11 cellular contexts compared by ENCODE assay signal in genomic region chr5:177508837-177509236, GRCh38. TPM values are rescaled to one million over a fixed set of nuclear protein-coding genes. Genes with fewer than 3 reads are reported as not detected.
DNase-seq lines count a peak whose midpoint lies in the region; ATAC-seq, FAIRE-seq and TF ChIP-seq lines count a peak whose summit lies in the region.
"Had no signal": no experiment of that assay in that cellular context is flagged by ENCODE, and none has a peak within 500 bp of the region (broad histone marks: within the 10 kb centered on the region; RNA-seq: fewer than 3 reads in every experiment).

No MANE protein-coding gene starts in this region.

- H2AK5ac ChIP-seq in H1 (ENCODE audit: low read depth, low read length): no peak overlapping the region

- no peak overlapping the region for H3K56ac ChIP-seq in H1 (replicated peaks; ENCODE audit: insufficient read length, low read depth, low read length)

- no peak overlapping the region for H3K14ac ChIP-seq in H1 (ENCODE audit: insufficient read length)

- no peak for TF ChIP-seq EP300 in H1 (IDR thresholded peaks at IDR 0.05; ENCODE audit: borderline replicate concordance in 1 of 2, low read depth in 2 of 2, low read length in 2 of 2)
- TF ChIP-seq EP300 in tibial nerve (IDR thresholded peaks at IDR 0.05): no peak

- H3K23me2 ChIP-seq in H1 (ENCODE audit: low read depth, low read length): no peaks in the 10 kb centered on the region

- TF ChIP-seq CTCF in HL-60 (IDR thresholded peaks at IDR 0.05; ENCODE audit: insufficient read depth, low read length) (no peak), H1 (IDR thresholded peaks at IDR 0.05; ENCODE audit: control extremely low read depth in 1 of 3, insufficient read depth in 1 of 3, low read depth in 1 of 3, low read length in 3 of 3) (no peak), tibial nerve (IDR thresholded peaks at IDR 0.05) (no peak)

- no peaks in the 10 kb centered on the region for H3K79me2 ChIP-seq in H1 (ENCODE audit: control insufficient read depth in 1 of 2, insufficient read depth in 2 of 2, low read length in 2 of 2)

- H3K27ac ChIP-seq in HL-60 (replicated peaks) (peak overlapping the region; percentile 96), H1 (ENCODE audit: low read depth, low read length) (no peak overlapping the region), tibial nerve (peak overlapping the region in 3 of 4 donors; percentile 63 to 71 (median 68))

- DNase-seq in Right ventricle myocardium superior (peak; percentile 40), left cardiac atrium (no peak), HL-60 (ENCODE audit: low read depth in 1 of 2, low spot score in 1 of 2) (peak in 1 of 2 experiments; percentile 72), H1 (ENCODE audit: low read depth in 1 of 2, low spot score in 2 of 2) (no peak), tibial nerve (ENCODE audit: low spot score in 2 of 2) (no peak), MG63 (no peak), NCI-H2081 (lab: John Stamatoyannopoulos, UW) (no peak)
- DNase-seq: ACHN; activated CD8-positive, alpha-beta T cell treated with anti-CD3 and anti-CD28 coated beads for 36 hours had no signal

- no peak overlapping the region for H3K4me2 ChIP-seq in H1 (ENCODE audit: insufficient read depth in 1 of 2, low read depth in 2 of 2, low read length in 2 of 2)

- H3K9ac ChIP-seq in H1 (replicated peaks in 1 of 4; ENCODE audit: extremely low read depth in 1 of 4, low read depth in 3 of 4, low read length in 3 of 4): no peak overlapping the region

- 92% methylated on average over 8 of the region's 8 CpGs; no CpG with 5 or more reads in 1 of the 2 experiments for WGBS in H1 (ENCODE audit: extremely low coverage in 1 of 2, insufficient coverage in 1 of 2, insufficient read length in 1 of 2, insufficient replicate concordance in 2 of 2, low coverage in 1 of 2, low lambda C conversion rate in 2 of 2, missing lambda C conversion rate in 1 of 2), 2 experiments
- WGBS in tibial nerve, 2 donors: 49 to 59% methylated on average over 8 of the region's 8 CpGs

- no peak overlapping the region for H3K23ac ChIP-seq in H1 (ENCODE audit: insufficient read length)

- no peak overlapping the region; the same call in 1 of the 2 replicates for H2BK12ac ChIP-seq in H1 (ENCODE audit: low read depth, low read length)

- H4K91ac ChIP-seq in H1 (replicated peaks; ENCODE audit: insufficient read length, low read length): no peak overlapping the region

- intact Hi-C loops in Right ventricle myocardium superior (cut with DNase I) (no loop called here), left cardiac atrium (cut with DNase I) (no loop called here)

- no peak overlapping the region for H2BK20ac ChIP-seq in H1 (ENCODE audit: low read length)

- H4K20me1 ChIP-seq in H1 (replicated peaks in 1 of 2; ENCODE audit: control insufficient read depth in 1 of 2, insufficient read depth in 2 of 2, low read length in 2 of 2): peaks cover 0 to 17% of the 10 kb centered on the region in 2 experiments

- no peak overlapping the region for H2AFZ ChIP-seq in H1 (ENCODE audit: low read length)

- POLR2A ChIA-PET in H1 (lab: Charles Lee; ENCODE audit: partially characterized antibody): interaction anchor here (1.5 to 65.5 kb wide), 5 partner anchors 8 to 44 kb away, joined by 3 to 3349 read pairs (median 10); partner anchors contain the start of genes DBN1, DDX41, FAM193B and PDLIM7

- no peaks in the 10 kb centered on the region for H3K9me3 ChIP-seq in H1 (ENCODE audit: insufficient read depth in 2 of 2, low read depth in 1 of 2, low read length in 1 of 2)
- no peaks in the 10 kb centered on the region for H3K9me3 ChIP-seq in tibial nerve
- no peaks in the 10 kb centered on the region for H3K9me3 ChIP-seq in MG63

- H3K4me3 ChIP-seq in HL-60 (replicated peaks; ENCODE audit: insufficient read depth, low read length) (peak overlapping the region; percentile 84), H1 (ENCODE audit: extremely low read depth in 1 of 4, insufficient read depth in 2 of 4, low read depth in 3 of 4, low read length in 4 of 4) (no peak overlapping the region), tibial nerve (peak overlapping the region; percentile 20 to 45 (median 30)), MG63 (no peak overlapping the region)

- H2BK5ac ChIP-seq in H1 (ENCODE audit: low read depth, low read length): peak overlapping the region; percentile 71

- ATAC-seq in Right ventricle myocardium superior (ENCODE audit: poor library complexity) (no peak), left cardiac atrium (no peak), GM18907 (IDR thresholded peaks at IDR 0.05; ENCODE audit: unreplicated experiment) (no peak)

- no peak overlapping the region for H3K18ac ChIP-seq in H1 (ENCODE audit: extremely low read depth, low read length)

- H4K8ac ChIP-seq in H1 (ENCODE audit: extremely low read depth, insufficient read depth, low read length): peak overlapping the region; percentile 89; the same call in 1 of the 2 replicates

- H2BK15ac ChIP-seq in H1 (ENCODE audit: low read length): 0 out of 2 replicates have a peak overlapping the region, but pooled peaks have one; percentile 29

- no peak for TF ChIP-seq RAD21 in H1 (IDR thresholded peaks at IDR 0.05 in 1 of 2, conservative IDR thresholded peaks at IDR 0.05 in 1 of 2; ENCODE audit: low read depth in 2 of 2, low read length in 2 of 2)

- H3K36me3 ChIP-seq in H1 (ENCODE audit: control insufficient read depth in 2 of 4, insufficient read depth in 4 of 4, low read length in 3 of 4): peaks cover 14 to 39% (median 31%) of the 10 kb centered on the region in 4 experiments
- H3K36me3 ChIP-seq in tibial nerve: peaks cover 3 to 58% (median 13%) of the 10 kb centered on the region in 3 donors
- H3K36me3 ChIP-seq in MG63: peaks cover 49% of the 10 kb centered on the region

- CTCF ChIA-PET in H1 (lab: Charles Lee; ENCODE audit: partially characterized antibody): interaction anchor here (0.6 to 20.8 kb wide), 7 partner anchors 9 to 742 kb away, joined by 3 to 306 read pairs (median 3); partner anchors contain the start of gene PDLIM7

- H3K79me1 ChIP-seq in H1 (ENCODE audit: low read depth, low read length): no peaks in the 10 kb centered on the region

- H3K27me3 ChIP-seq in HL-60 (ENCODE audit: insufficient read depth, poor library complexity, severe bottlenecking) (no peaks in the 10 kb centered on the region), H1 (replicated peaks in 1 of 4; ENCODE audit: control insufficient read depth in 3 of 4, extremely low read depth in 1 of 4, insufficient read depth in 3 of 4, low read length in 3 of 4) (no peaks in the 10 kb centered on the region), tibial nerve (no peaks in the 10 kb centered on the region), MG63 (no peaks in the 10 kb centered on the region)

- no peak for FAIRE-seq in H1 (lab: Jason Lieb, UNC)
- FAIRE-seq: endometrium had no signal

- H4K5ac ChIP-seq in H1 (ENCODE audit: insufficient read length, low read depth, low read length): no peak overlapping the region

- TF ChIP-seq POLR2A in H1 (IDR thresholded peaks at IDR 0.05; ENCODE audit: control extremely low read depth in 1 of 2, low read depth in 2 of 2, low read length in 2 of 2) (no peak), tibial nerve (IDR thresholded peaks at IDR 0.05) (no peak)

- H3K4ac ChIP-seq in H1 (replicated peaks; ENCODE audit: insufficient read length, low read depth, low read length): no peak overlapping the region

- H3K4me1 ChIP-seq in H1 (replicated peaks in 1 of 4; ENCODE audit: control insufficient read depth in 3 of 4, insufficient read depth in 4 of 4, low read length in 3 of 4) (peaks cover 0 to 12% (median 9%) of the 10 kb centered on the region in 4 experiments; a peak in 5 of 7 replicates), tibial nerve (peaks cover 0 to 16% (median 2%) of the 10 kb centered on the region in 4 donors)

- no peak overlapping the region for H2BK120ac ChIP-seq in H1 (replicated peaks; ENCODE audit: low read depth, low read length)

RNA-seq across cellular contexts. Expression of gene DOK3, which starts 0.8 kb away (rescaled TPM):
- total RNA-seq in Right ventricle myocardium superior: 4.2 TPM
- total RNA-seq in left cardiac atrium: 1 to 10 TPM; 5.3 to 9.0 TPM
- total RNA-seq in H1 (2021; fragmentation: NEBNext Ultra II Directional; extraction: Animal tissue kit (Norgen Biotek cat#: 25700)): 6.4 and 8.6 TPM in 2 replicates
- polyA plus RNA-seq in H1 (2011; rRNA removed): 4.2 and 6.3 TPM in 2 replicates
- 4.7 TPM for polyA plus RNA-seq in H1 (2011; cell fraction: cytosol; rRNA removed)
- polyA plus RNA-seq in H1 (2011; cell fraction: nucleus; rRNA removed): 28.3 TPM
- polyA plus RNA-seq in H1 (2012, experiment 1 of 2): 5.7 to 10.5 TPM (median 6.6 TPM) in 4 replicates
- polyA plus RNA-seq in H1 (2012, experiment 2 of 2): 3.0 TPM
- polyA plus RNA-seq in H1 (2013, experiment 1 of 2): 5.7 TPM
- 5.5 TPM for polyA plus RNA-seq in H1 (2013, experiment 2 of 2)
- polyA minus RNA-seq in H1 (2011; rRNA and poly(A)+ RNA removed): 1.3 and 3.3 TPM in 2 replicates
- 0.73 TPM for polyA minus RNA-seq in H1 (2011; cell fraction: cytosol; rRNA and poly(A)+ RNA removed)
- polyA minus RNA-seq in H1 (2011; cell fraction: nucleus; rRNA and poly(A)+ RNA removed): 7.3 TPM
- total RNA-seq in tibial nerve: 10 to 100 TPM in 3 of 4 donors, 1 to 10 TPM in 1; 7.8 to 20.1 (median 11.5) TPM
- total RNA-seq in MG63 (2014; rRNA removed; shearing (Covaris generic); ENCODE audit: low replicate concordance): 0.92 TPM in 1 of 2 replicates, not detected in the other

RNA-seq across cellular contexts. Expression of gene DDX41, which starts 7.9 kb away (rescaled TPM):
- 22.6 TPM for total RNA-seq in Right ventricle myocardium superior
- total RNA-seq in left cardiac atrium: 10 to 100 TPM; 33.1 to 53.5 TPM
- 101 and 102 TPM in 2 replicates for total RNA-seq in H1 (2021; fragmentation: NEBNext Ultra II Directional; extraction: Animal tissue kit (Norgen Biotek cat#: 25700))
- 135 and 187 TPM in 2 replicates for polyA plus RNA-seq in H1 (2011; rRNA removed)
- polyA plus RNA-seq in H1 (2011; cell fraction: cytosol; rRNA removed): 198 TPM
- 361 TPM for polyA plus RNA-seq in H1 (2011; cell fraction: nucleus; rRNA removed)
- 72.1 to 148 TPM (median 142 TPM) in 4 replicates for polyA plus RNA-seq in H1 (2012, experiment 1 of 2)
- polyA plus RNA-seq in H1 (2012, experiment 2 of 2): 81.7 TPM
- polyA plus RNA-seq in H1 (2013, experiment 1 of 2): 72.4 TPM
- 70.9 TPM for polyA plus RNA-seq in H1 (2013, experiment 2 of 2)
- 105 and 106 TPM in 2 replicates for polyA minus RNA-seq in H1 (2011; rRNA and poly(A)+ RNA removed)
- polyA minus RNA-seq in H1 (2011; cell fraction: cytosol; rRNA and poly(A)+ RNA removed): 142 TPM
- 80.9 TPM for polyA minus RNA-seq in H1 (2011; cell fraction: nucleus; rRNA and poly(A)+ RNA removed)
- total RNA-seq in tibial nerve: 100 to 1,000 TPM in 2 of 4 donors, 10 to 100 TPM in 2; 85.3 to 139 (median 105) TPM
- 125 and 127 TPM in 2 replicates for total RNA-seq in MG63 (2014; rRNA removed; shearing (Covaris generic); ENCODE audit: low replicate concordance)

RNA-seq across cellular contexts. Expression of gene PDLIM7, which starts 11.4 kb away (rescaled TPM):
- total RNA-seq in Right ventricle myocardium superior: 37.0 TPM
- 10 to 100 TPM; 50.5 to 94.5 TPM for total RNA-seq in left cardiac atrium
- 86.7 and 94.2 TPM in 2 replicates for total RNA-seq in H1 (2021; fragmentation: NEBNext Ultra II Directional; extraction: Animal tissue kit (Norgen Biotek cat#: 25700))
- polyA plus RNA-seq in H1 (2011; rRNA removed): 67.3 and 118 TPM in 2 replicates
- polyA plus RNA-seq in H1 (2011; cell fraction: cytosol; rRNA removed): 69.8 TPM
- polyA plus RNA-seq in H1 (2011; cell fraction: nucleus; rRNA removed): 396 TPM
- 66.9 to 114 TPM (median 104 TPM) in 4 replicates for polyA plus RNA-seq in H1 (2012, experiment 1 of 2)
- 72.7 TPM for polyA plus RNA-seq in H1 (2012, experiment 2 of 2)
- 55.8 TPM for polyA plus RNA-seq in H1 (2013, experiment 1 of 2)
- 54.4 TPM for polyA plus RNA-seq in H1 (2013, experiment 2 of 2)
- polyA minus RNA-seq in H1 (2011; rRNA and poly(A)+ RNA removed): 22.3 and 28.0 TPM in 2 replicates
- 53.7 TPM for polyA minus RNA-seq in H1 (2011; cell fraction: cytosol; rRNA and poly(A)+ RNA removed)
- 149 TPM for polyA minus RNA-seq in H1 (2011; cell fraction: nucleus; rRNA and poly(A)+ RNA removed)
- total RNA-seq in tibial nerve: 100 to 1,000 TPM in 1 of 4 donors, 10 to 100 TPM in 3; 78.0 to 138 (median 89.9) TPM
- 77.8 and 165 TPM in 2 replicates for total RNA-seq in MG63 (2014; rRNA removed; shearing (Covaris generic); ENCODE audit: low replicate concordance)

RNA-seq across cellular contexts. Expression of gene DBN1, which starts 35.4 kb away (rescaled TPM):
- 24.2 TPM for total RNA-seq in Right ventricle myocardium superior
- total RNA-seq in left cardiac atrium: 10 to 100 TPM; 30.2 to 55.1 TPM
- total RNA-seq in H1 (2021; fragmentation: NEBNext Ultra II Directional; extraction: Animal tissue kit (Norgen Biotek cat#: 25700)): 325 and 333 TPM in 2 replicates
- polyA plus RNA-seq in H1 (2011; rRNA removed): 168 and 250 TPM in 2 replicates
- 212 TPM for polyA plus RNA-seq in H1 (2011; cell fraction: cytosol; rRNA removed)
- 1,074 TPM for polyA plus RNA-seq in H1 (2011; cell fraction: nucleus; rRNA removed)
- 188 to 314 TPM (median 284 TPM) in 4 replicates for polyA plus RNA-seq in H1 (2012, experiment 1 of 2)
- 241 TPM for polyA plus RNA-seq in H1 (2012, experiment 2 of 2)
- polyA plus RNA-seq in H1 (2013, experiment 1 of 2): 332 TPM
- 350 TPM for polyA plus RNA-seq in H1 (2013, experiment 2 of 2)
- polyA minus RNA-seq in H1 (2011; rRNA and poly(A)+ RNA removed): 120 and 154 TPM in 2 replicates
- 133 TPM for polyA minus RNA-seq in H1 (2011; cell fraction: cytosol; rRNA and poly(A)+ RNA removed)
- 288 TPM for polyA minus RNA-seq in H1 (2011; cell fraction: nucleus; rRNA and poly(A)+ RNA removed)
- total RNA-seq in tibial nerve: 100 to 1,000 TPM in 3 of 4 donors, 10 to 100 TPM in 1; 89.8 to 139 (median 111) TPM
- 245 and 334 TPM in 2 replicates for total RNA-seq in MG63 (2014; rRNA removed; shearing (Covaris generic); ENCODE audit: low replicate concordance)

RNA-seq across cellular contexts. Expression of gene FAM193B, which starts 45.5 kb away (rescaled TPM):
- 23.2 TPM for total RNA-seq in Right ventricle myocardium superior
- 10 to 100 TPM; 26.1 to 30.1 TPM for total RNA-seq in left cardiac atrium
- 69.8 and 75.2 TPM in 2 replicates for total RNA-seq in H1 (2021; fragmentation: NEBNext Ultra II Directional; extraction: Animal tissue kit (Norgen Biotek cat#: 25700))
- polyA plus RNA-seq in H1 (2011; rRNA removed): 49.9 and 91.8 TPM in 2 replicates
- polyA plus RNA-seq in H1 (2011; cell fraction: cytosol; rRNA removed): 70.5 TPM
- 384 TPM for polyA plus RNA-seq in H1 (2011; cell fraction: nucleus; rRNA removed)
- 57.7 to 86.6 TPM (median 81.0 TPM) in 4 replicates for polyA plus RNA-seq in H1 (2012, experiment 1 of 2)
- 67.9 TPM for polyA plus RNA-seq in H1 (2012, experiment 2 of 2)
- 59.7 TPM for polyA plus RNA-seq in H1 (2013, experiment 1 of 2)
- 54.0 TPM for polyA plus RNA-seq in H1 (2013, experiment 2 of 2)
- polyA minus RNA-seq in H1 (2011; rRNA and poly(A)+ RNA removed): 23.4 and 37.6 TPM in 2 replicates
- 34.4 TPM for polyA minus RNA-seq in H1 (2011; cell fraction: cytosol; rRNA and poly(A)+ RNA removed)
- polyA minus RNA-seq in H1 (2011; cell fraction: nucleus; rRNA and poly(A)+ RNA removed): 53.4 TPM
- total RNA-seq in tibial nerve: 100 to 1,000 TPM in 3 of 4 donors, 10 to 100 TPM in 1; 82.4 to 152 (median 115) TPM
- total RNA-seq in MG63 (2014; rRNA removed; shearing (Covaris generic); ENCODE audit: low replicate concordance): 17.5 and 22.3 TPM in 2 replicates

Comparison
In these comparisons a context has a peak if more than half of its experiments do, and no peak if none do; other contexts are left out.
1. H3K4me3 ChIP-seq: peak in HL-60 (single experiment) and tibial nerve (4 of 4); none in H1 (0 of 4) and MG63 (single experiment).